ENCODE assay signal across 16 cellular contexts in genomic region chr6:139981066-139981624, GRCh38.
DNase-seq lines count a peak whose midpoint lies in the region; ATAC-seq, FAIRE-seq and TF ChIP-seq lines count a peak whose summit lies in the region.
"Had no signal": no experiment of that assay in that cellular context is flagged by ENCODE, and none has a peak within 500 bp of the region (broad histone marks: within the 10 kb centered on the region; RNA-seq: fewer than 3 reads in every experiment).

No MANE protein-coding gene starts in this region.

- peaks cover 60% of the 10 kb centered on the region for H3K4me1 Mint-ChIP-seq in astrocyte (ENCODE audit: low read depth, unreplicated experiment)
- peaks cover 58% of the 10 kb centered on the region for H3K4me1 Mint-ChIP-seq in type B pancreatic cell (ENCODE audit: unreplicated experiment)
- H3K4me1 Mint-ChIP-seq: activated naive CD8-positive, alpha-beta T cell treated with anti-CD3 and anti-CD28 coated beads, Interleukin-2, amount 10 ng/mL, durations not matched to agents 7 days and 5 days had no signal

- no CpG with 5 or more reads among the region's 1 CpG for WGBS in mesendoderm (ENCODE audit: extremely low coverage, insufficient coverage, low lambda C conversion rate)

- peak overlapping the region; percentile 79 for H2BK5ac ChIP-seq in mesendoderm (ENCODE audit: low read length)

- no peak overlapping the region for H2AK5ac ChIP-seq in mesendoderm (ENCODE audit: low read length)

- TF ChIP-seq CTCF in cardiac muscle cell (IDR thresholded peaks at IDR 0.05; ENCODE audit: low read depth, low read length) (no peak), astrocyte (IDR thresholded peaks at IDR 0.05; ENCODE audit: insufficient read depth, low read depth, low read length) (no peak), type B pancreatic cell (conservative IDR thresholded peaks at IDR 0.05) (no peak), Peyer's patch (IDR thresholded peaks at IDR 0.05) (no peak)

- H3K27me3 ChIP-seq in cardiac muscle cell: no peaks in the 10 kb centered on the region
- no peaks in the 10 kb centered on the region for H3K27me3 ChIP-seq in astrocyte (ENCODE audit: insufficient read depth, low read length)
- no peaks in the 10 kb centered on the region for H3K27me3 ChIP-seq in mesendoderm (ENCODE audit: insufficient read depth, low read length, poor library complexity)
- H3K27me3 ChIP-seq in Peyer's patch: no peaks in the 10 kb centered on the region
- H3K27me3 ChIP-seq: dorsolateral prefrontal cortex had no signal

- TF ChIP-seq POLR2A in Peyer's patch (IDR thresholded peaks at IDR 0.05): no peak

- H3K4ac ChIP-seq in mesendoderm (ENCODE audit: low read depth, low read length): no peak overlapping the region

- H3K4me3 Mint-ChIP-seq in astrocyte (ENCODE audit: unreplicated experiment) (no peak overlapping the region), type B pancreatic cell (peak overlapping the region; percentile 38)
- H3K4me3 Mint-ChIP-seq: activated naive CD8-positive, alpha-beta T cell treated with anti-CD3 and anti-CD28 coated beads, Interleukin-2, amount 10 ng/mL, durations not matched to agents 7 days and 5 days had no signal

- H3K4me1 ChIP-seq in cardiac muscle cell (ENCODE audit: low read depth) (peaks cover 28% of the 10 kb centered on the region), astrocyte (ENCODE audit: insufficient read depth, low read length) (peaks cover 35% of the 10 kb centered on the region), mesendoderm (ENCODE audit: control insufficient read depth, low read depth, low read length) (peaks cover 8% of the 10 kb centered on the region), Peyer's patch (peaks cover 0 to 13% (median 0%) of the 10 kb centered on the region in 4 donors)

- H3K9me3 Mint-ChIP-seq in astrocyte (ENCODE audit: unreplicated experiment) (no peaks in the 10 kb centered on the region), type B pancreatic cell (peaks cover 6% of the 10 kb centered on the region)
- H3K9me3 Mint-ChIP-seq: activated naive CD8-positive, alpha-beta T cell treated with anti-CD3 and anti-CD28 coated beads, Interleukin-2, amount 10 ng/mL, durations not matched to agents 7 days and 5 days had no signal

- peak overlapping the region; percentile 64 for H2BK120ac ChIP-seq in mesendoderm (ENCODE audit: low read depth, low read length)

- no peak for FAIRE-seq in astrocyte (lab: Jason Lieb, UNC)
- FAIRE-seq: frontal cortex, GM12891 had no signal

- H3K79me2 ChIP-seq in astrocyte (ENCODE audit: insufficient read depth, low read length) (no peaks in the 10 kb centered on the region), mesendoderm (ENCODE audit: control insufficient read depth, insufficient read depth, low read length) (no peaks in the 10 kb centered on the region)

- H3K23ac ChIP-seq in mesendoderm (ENCODE audit: low read length): no peak overlapping the region

- no peak overlapping the region for H2BK15ac ChIP-seq in mesendoderm (replicated peaks; ENCODE audit: low read depth)

- H3K36me3 ChIP-seq in cardiac muscle cell: no peaks in the 10 kb centered on the region
- H3K36me3 ChIP-seq in astrocyte (ENCODE audit: insufficient read depth, low read length): no peaks in the 10 kb centered on the region
- no peaks in the 10 kb centered on the region for H3K36me3 ChIP-seq in mesendoderm (ENCODE audit: control insufficient read depth, insufficient read depth, low read length)
- no peaks in the 10 kb centered on the region for H3K36me3 ChIP-seq in Peyer's patch
- H3K36me3 ChIP-seq: HAP-1, prostate gland had no signal

- H3K27ac ChIP-seq in cardiac muscle cell (peak overlapping the region; percentile 91), astrocyte (ENCODE audit: low read depth, low read length) (peak overlapping the region; percentile 64), mesendoderm (ENCODE audit: low read depth, low read length) (peak overlapping the region; percentile 81), Peyer's patch (peak overlapping the region in 1 of 4 donors; percentile 40)

- peak in 1 of 2 donors; percentile 25 for DNase-seq in cardiac muscle cell (ENCODE audit: low read depth in 1 of 2, low spot score in 1 of 2)
- DNase-seq in left cardiac atrium: no peak
- no peak for DNase-seq in astrocyte (ENCODE audit: low read depth)
- DNase-seq in mesendoderm: no peak
- no peak for DNase-seq in type B pancreatic cell (ENCODE audit: extremely low spot score, unreplicated experiment)
- no peak for DNase-seq in Peyer's patch
- no peak for DNase-seq in NCI-H2081 (lab: John Stamatoyannopoulos, UW)
- DNase-seq in stimulated activated CD4-positive, alpha-beta T cell treated with anti-CD3 and anti-CD28 coated beads, Interleukin-4, amount 100 ng/mL, for 4 hours: no peak
- DNase-seq: activated naive CD8-positive, alpha-beta T cell treated with anti-CD3 and anti-CD28 coated beads, Interleukin-2, amount 10 ng/mL, durations not matched to agents 7 days and 5 days; dorsolateral prefrontal cortex; NCI-H187 treated with DMSO at 0.1 percent for 48 hours had no signal

- H2AFZ ChIP-seq in astrocyte (ENCODE audit: low read depth, low read length): no peak overlapping the region

- no peak overlapping the region for H4K8ac ChIP-seq in mesendoderm (ENCODE audit: low read depth, low read length)

- peak overlapping the region; percentile 30 for H3K4me2 ChIP-seq in astrocyte (ENCODE audit: low read length)
- no peak overlapping the region for H3K4me2 ChIP-seq in mesendoderm (ENCODE audit: low read length)

- intact Hi-C loops in left cardiac atrium (cut with DNase I): no loop called here

- H4K5ac ChIP-seq in mesendoderm (ENCODE audit: low read length): no peak overlapping the region

- H3K4me3 ChIP-seq in cardiac muscle cell (no peak overlapping the region), astrocyte (ENCODE audit: insufficient read depth, low read depth, low read length) (no peak overlapping the region), mesendoderm (ENCODE audit: low read length) (no peak overlapping the region), Peyer's patch (no peak overlapping the region)
- H3K4me3 ChIP-seq: HAP-1, lung, prostate gland had no signal

- H3K27ac Mint-ChIP-seq in astrocyte (ENCODE audit: unreplicated experiment) (peak overlapping the region; percentile 94), type B pancreatic cell (peak overlapping the region; percentile 67)
- H3K27ac Mint-ChIP-seq: activated naive CD8-positive, alpha-beta T cell treated with anti-CD3 and anti-CD28 coated beads, Interleukin-2, amount 10 ng/mL, durations not matched to agents 7 days and 5 days had no signal

- H3K79me1 ChIP-seq in mesendoderm (ENCODE audit: low read length): no peaks in the 10 kb centered on the region

- peak overlapping the region; percentile 26 for H3K9ac ChIP-seq in astrocyte (ENCODE audit: low read length)
- no peak overlapping the region for H3K9ac ChIP-seq in mesendoderm (ENCODE audit: low read length)

- peak overlapping the region; percentile 70 for H3K56ac ChIP-seq in mesendoderm (ENCODE audit: low read length)

- no peaks in the 10 kb centered on the region for H3K36me3 Mint-ChIP-seq in astrocyte (ENCODE audit: low read depth, unreplicated experiment)
- no peaks in the 10 kb centered on the region for H3K36me3 Mint-ChIP-seq in type B pancreatic cell
- H3K36me3 Mint-ChIP-seq: activated naive CD8-positive, alpha-beta T cell treated with anti-CD3 and anti-CD28 coated beads, Interleukin-2, amount 10 ng/mL, durations not matched to agents 7 days and 5 days had no signal

- no peak overlapping the region for H3K18ac ChIP-seq in mesendoderm (ENCODE audit: low read length)

- H3K9me3 ChIP-seq in cardiac muscle cell (ENCODE audit: low read depth) (no peaks in the 10 kb centered on the region), astrocyte (ENCODE audit: insufficient read depth, low read depth, low read length) (no peaks in the 10 kb centered on the region), Peyer's patch (no peaks in the 10 kb centered on the region)
- H3K9me3 ChIP-seq: HAP-1, prostate gland had no signal

- ATAC-seq in left cardiac atrium: no peak

- H3K27me3 Mint-ChIP-seq in astrocyte (ENCODE audit: low read depth, unreplicated experiment): no peaks in the 10 kb centered on the region
- no peaks in the 10 kb centered on the region for H3K27me3 Mint-ChIP-seq in type B pancreatic cell

- H4K20me1 ChIP-seq in astrocyte (ENCODE audit: insufficient read depth, low read length): no peaks in the 10 kb centered on the region
